In the genomic region with DNA sequence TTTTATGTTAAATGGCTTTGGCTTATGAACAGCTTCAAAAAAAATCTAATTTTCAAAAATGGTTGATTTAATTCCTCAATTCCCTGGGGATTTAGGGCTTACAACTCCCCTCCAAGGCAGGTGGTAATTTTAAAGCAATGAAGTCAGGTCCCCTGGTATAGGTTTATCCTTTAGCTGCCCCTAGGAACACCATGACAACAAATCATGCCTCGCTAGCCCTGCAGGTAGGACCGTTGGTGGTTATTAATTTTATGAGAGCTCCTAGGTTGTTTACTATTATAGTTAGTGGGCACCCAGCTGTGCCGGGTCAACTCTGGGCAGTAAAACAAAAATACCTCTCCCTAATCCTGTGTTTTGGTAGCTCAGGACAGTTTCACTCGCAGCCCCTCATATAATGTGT, we compare ENCODE assay signal across 12 cellular contexts.
"Had no signal": no experiment of that assay in that cellular context is flagged by ENCODE, and none has a peak within 500 bp of the region (broad histone marks: within the 10 kb centered on the region; RNA-seq: fewer than 3 reads in every experiment).

No MANE protein-coding gene starts in this region.

- ATAC-seq: activated CD4-positive, alpha-beta T cell treated with anti-CD3 and anti-CD28 coated beads for 36 hours; activated CD8-positive, alpha-beta T cell treated with anti-CD3 and anti-CD28 coated beads for 36 hours; left ventricle myocardium superior; natural killer cell treated with Interleukin-12 subunit alpha and Interleukin-12 subunit beta and Interleukin-15 and Interleukin-18, amount 100 ng/mL, for 72 hours; right cardiac atrium had no signal

- DNase-seq: activated CD4-positive, alpha-beta T cell treated with anti-CD3 and anti-CD28 coated beads for 36 hours; activated CD8-positive, alpha-beta memory T cell treated with anti-CD3 and anti-CD28 coated beads, Interleukin-2, amount 50 U/mL, for 4 hours; activated CD8-positive, alpha-beta T cell treated with anti-CD3 and anti-CD28 coated beads for 36 hours; activated naive CD4-positive, alpha-beta T cell; aorta; dermis blood vessel endothelial cell; hippocampal formation; left ventricle myocardium superior; mesenchymal stem cell; occipital lobe; right cardiac atrium had no signal
